7 cellular contexts compared by ENCODE assay signal in the genomic region with DNA sequence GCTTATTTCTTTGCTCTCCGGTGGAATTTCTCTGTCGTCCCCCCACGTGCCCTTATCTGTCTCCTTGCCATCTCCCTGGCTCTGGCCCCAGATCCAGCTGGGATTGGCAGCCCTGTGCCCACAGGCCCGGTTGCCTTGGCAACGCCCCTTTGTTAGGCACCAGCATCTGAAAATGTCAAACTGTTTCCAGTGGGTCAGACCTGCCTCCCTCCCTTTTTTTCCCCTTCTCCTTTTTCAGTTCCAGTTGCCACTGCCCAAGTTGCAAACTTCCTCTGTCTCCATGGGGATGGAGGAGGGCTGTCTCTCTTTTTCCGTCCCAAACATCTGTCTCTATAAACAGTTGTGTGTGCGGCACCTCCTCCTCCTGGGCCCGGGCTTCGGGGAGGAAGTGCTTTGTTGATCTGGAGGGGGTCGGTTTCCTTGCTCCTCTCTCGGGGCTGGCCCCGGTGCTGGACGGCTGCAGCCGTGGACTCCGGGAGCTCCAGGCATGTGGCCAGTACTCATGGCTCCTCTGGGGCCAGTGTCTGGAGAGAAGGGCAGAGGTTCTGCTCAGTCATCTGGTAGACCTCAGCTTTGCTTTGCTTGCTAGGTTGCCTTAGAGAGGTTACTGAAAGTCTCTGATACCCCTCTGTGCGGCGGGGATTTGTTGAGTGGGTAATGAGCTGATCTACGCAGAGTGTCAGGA. TPM values are rescaled to one million over a fixed set of nuclear protein-coding genes. Genes with fewer than 3 reads are reported as not detected.
DNase-seq lines count a peak whose midpoint lies in the region; ATAC-seq and TF ChIP-seq lines count a peak whose summit lies in the region.

No MANE protein-coding gene starts in this region.

- H3K79me2 ChIP-seq in hepatocyte, result no peaks in the 10 kb centered on the region

- intact Hi-C loops in sciatic nerve (cut with DNase I), result no loop called here

- peak overlapping the region; percentile 54 for H3K4me2 ChIP-seq in hepatocyte

- peak; percentile 85 for DNase-seq in GM04504 (ENCODE audit: low read depth)
- DNase-seq in NCI-H2196 (lab: John Stamatoyannopoulos, UW; ENCODE audit: unreplicated experiment), result peak; percentile 88
- DNase-seq in anterior cingulate cortex (lab: John Stamatoyannopoulos, UW), result peak in 49 of 58 donors; percentile 17 to 81 (median 56)
- DNase-seq in hepatocyte (ENCODE audit: low spot score), result peak; percentile 78
- peak; percentile 90 for DNase-seq in sciatic nerve (ENCODE audit: low spot score)

- no peak overlapping the region for H3K4me3 ChIP-seq in hepatocyte

- H2AFZ ChIP-seq in hepatocyte, result peak overlapping the region; percentile 10

- WGBS in hepatocyte (ENCODE audit: low lambda C conversion rate, missing lambda C conversion rate), result 45% methylated on average over 18 of the region's 18 CpGs

- peak overlapping the region; percentile 91 for H3K27ac ChIP-seq in hepatocyte

- TF ChIP-seq CTCF in hepatocyte (IDR thresholded peaks at IDR 0.05; ENCODE audit: poor library complexity), result no peak

- peak; percentile 91 for ATAC-seq in sciatic nerve
- ATAC-seq in GM18498 (IDR thresholded peaks at IDR 0.05; ENCODE audit: unreplicated experiment), result no peak
- no peak for ATAC-seq in HG02678 (IDR thresholded peaks at IDR 0.05; ENCODE audit: unreplicated experiment)

- H3K9me3 ChIP-seq in hepatocyte (ENCODE audit: low read depth), result no peaks in the 10 kb centered on the region

- no peaks in the 10 kb centered on the region for H3K9me2 ChIP-seq in hepatocyte (replicated peaks; ENCODE audit: insufficient read depth)

- no peaks in the 10 kb centered on the region for H3K36me3 ChIP-seq in hepatocyte (replicated peaks; ENCODE audit: insufficient read depth, low read depth)

- no peaks in the 10 kb centered on the region for H3K27me3 ChIP-seq in hepatocyte

- no peaks in the 10 kb centered on the region for H4K20me1 ChIP-seq in hepatocyte (ENCODE audit: insufficient read depth, poor library complexity, severe bottlenecking)

- peaks cover 18% of the 10 kb centered on the region for H3K4me1 ChIP-seq in hepatocyte (ENCODE audit: insufficient read depth)

RNA-seq across cellular contexts. Expression of a gene that starts 35.3 kb away (rescaled TPM):
- total RNA-seq in hepatocyte (130 and 172 TPM in 2 replicates), sciatic nerve (144 TPM)
- polyA plus RNA-seq in hepatocyte, result 181 and 246 TPM in 2 replicates

RNA-seq across cellular contexts. Expression of a gene that starts 53.9 kb away (rescaled TPM):
- 30.4 and 36.0 TPM in 2 replicates for total RNA-seq in hepatocyte
- 42.5 and 52.2 TPM in 2 replicates for polyA plus RNA-seq in hepatocyte
- 59.2 TPM for total RNA-seq in sciatic nerve
